In genomic region chr10:113854757-113855626, GRCh38 we compare ENCODE assay signal across 8 cellular contexts.
DNase-seq lines count a peak whose midpoint lies in the region; ATAC-seq and TF ChIP-seq lines count a peak whose summit lies in the region.

No MANE protein-coding gene starts in this region.

- no peak for TF ChIP-seq CTCF in epithelial cell of esophagus (IDR thresholded peaks at IDR 0.05; ENCODE audit: insufficient read depth, low read depth, low read length, missing control alignments)

- H3K4me3 ChIP-seq in epithelial cell of esophagus (ENCODE audit: low read length): peak overlapping the region; percentile 79

- peak; percentile 34 for ATAC-seq in HG02678 (IDR thresholded peaks at IDR 0.05; ENCODE audit: unreplicated experiment)

- DNase-seq in activated naive CD4-positive, alpha-beta T cell (lab: John Stamatoyannopoulos, UW): peak in 3 of 4 experiments; percentile 35 to 41 (median 40)
- DNase-seq in activated naive CD4-positive, alpha-beta T cell treated with Interleukin-2 at 50 U/mL for 16 hours: no peak
- peak; percentile 3 for DNase-seq in NCI-H226
- peak; percentile 41 for DNase-seq in activated CD8-positive, alpha-beta memory T cell treated with anti-CD3 and anti-CD28 coated beads, Interleukin-2, amount 50 U/mL, for 4 hours
- DNase-seq in epithelial cell of esophagus (ENCODE audit: low read depth): peak; percentile 37
- peak; percentile 57 for DNase-seq in midbrain (lab: John Stamatoyannopoulos, UW)
- DNase-seq in stimulated activated naive CD4-positive, alpha-beta T cell (lab: John Stamatoyannopoulos, UW): peak; percentile 13 to 54 (median 28)
